ENCODE assay signal across 25 cellular contexts in genomic region chr20:25173886-25174308, GRCh38. TPM values are rescaled to one million over a fixed set of nuclear protein-coding genes. Genes with fewer than 3 reads are reported as not detected.
DNase-seq lines count a peak whose midpoint lies in the region; ATAC-seq, FAIRE-seq and TF ChIP-seq lines count a peak whose summit lies in the region.
"Had no signal": no experiment of that assay in that cellular context is flagged by ENCODE, and none has a peak within 500 bp of the region (broad histone marks: within the 10 kb centered on the region; RNA-seq: fewer than 3 reads in every experiment).

No MANE protein-coding gene starts in this region.

- in situ Hi-C loops in HepG2 (cut with HindIII; ENCODE audit: extremely low pct_ligation_motif_present, low pct_unique_long_range_greater_than_20kb): no loop called here

- H3K9ac ChIP-seq in HepG2 (ENCODE audit: insufficient read depth, low read depth, low read length): peak overlapping the region; percentile 19; the same call in 1 of the 2 replicates
- H3K9ac ChIP-seq: BLaER1 had no signal

- peak; percentile 35 for ATAC-seq in activated T-helper 17 cell treated with anti-CD3 and anti-CD28 coated beads, Interleukin-2, amount 50 U/mL, for 72 hours (replicated peaks)
- ATAC-seq in HepG2: peak; percentile 88
- ATAC-seq in HG02678 (IDR thresholded peaks at IDR 0.05; ENCODE audit: unreplicated experiment): no peak
- ATAC-seq: HCT116 had no signal

- peak overlapping the region; percentile 48 for H3K4me2 ChIP-seq in HepG2 (ENCODE audit: low read depth, low read length)
- H3K4me2 ChIP-seq: BLaER1 had no signal

- peaks cover 47% of the 10 kb centered on the region for H3K4me1 ChIP-seq in HepG2 (ENCODE audit: insufficient read depth, low read length)
- H3K4me1 ChIP-seq: BLaER1 had no signal

- no peak for DNase-seq in GM19239 (ENCODE audit: insufficient read length, low spot score)
- DNase-seq in LoVo (ENCODE audit: low spot score): peak; percentile 24
- DNase-seq in HepG2 (ENCODE audit: low spot score): peak; percentile 93
- DNase-seq in kidney glomerular epithelial cell (lab: John Stamatoyannopoulos, UW): no peak
- no peak for DNase-seq in activated CD8-positive, alpha-beta memory T cell treated with anti-CD3 and anti-CD28 coated beads for 24 hours
- no peak for DNase-seq in GM10248 (ENCODE audit: extremely low spot score)
- DNase-seq: ACHN; Caco-2; CD4-positive, alpha-beta T cell; MG63; NCI-H1417; NCI-H1694 treated with DMSO at 0.1 percent for 48 hours; NCI-H2081 treated with DMSO at 0.1 percent for 48 hours; NCI-H2171 treated with DMSO at 0.1 percent for 48 hours; NCI-H524 treated with DMSO at 0.1 percent for 48 hours; RPMI8226; SIG-M5 had no signal

- TF ChIP-seq CTCF in HepG2 (CRISPR knock-in tag; IDR thresholded peaks at IDR 0.05) (no peak), GM10248 (IDR thresholded peaks at IDR 0.05; ENCODE audit: control extremely low read depth, extremely low read depth, low read depth, missing control alignments) (no peak)

- no peak overlapping the region; a peak in 1 of 6 replicates for H3K4me3 ChIP-seq in HepG2 (replicated peaks in 1 of 3; ENCODE audit: insufficient read depth in 1 of 3, low read depth in 2 of 3, low read length in 3 of 3)
- H3K4me3 ChIP-seq: BLaER1, MG63 had no signal

- no peak overlapping the region for H3K4me3 Mint-ChIP-seq in activated T-helper 17 cell treated with anti-CD3 and anti-CD28 coated beads, Interleukin-2, amount 50 U/mL, for 72 hours
- H3K4me3 Mint-ChIP-seq: CD4-positive, alpha-beta T cell; IgD-negative memory B cell had no signal

- peaks cover 10% of the 10 kb centered on the region for H3K9me3 ChIP-seq in HepG2 (ENCODE audit: low read length)
- H3K9me3 ChIP-seq: MG63 had no signal

- TF ChIP-seq RAD21 in HepG2 (CRISPR knock-in tag; IDR thresholded peaks at IDR 0.05): no peak

- H3K9me3 Mint-ChIP-seq in activated T-helper 17 cell treated with anti-CD3 and anti-CD28 coated beads, Interleukin-2, amount 50 U/mL, for 72 hours: no peaks in the 10 kb centered on the region

- peak in 1 of 2 experiments; percentile 88; a peak in 2 of 4 replicates for TF ChIP-seq EP300 in HepG2 (IDR thresholded peaks at IDR 0.05; ENCODE audit: low read depth in 2 of 2, low read length in 2 of 2)
- TF ChIP-seq EP300 in HepG2 (CRISPR knock-in tag; IDR thresholded peaks at IDR 0.05; ENCODE audit: borderline replicate concordance): peak; percentile 73

- no peaks in the 10 kb centered on the region for H3K27me3 ChIP-seq in HepG2 (ENCODE audit: control insufficient read depth in 1 of 2, insufficient read depth in 2 of 2, low read length in 2 of 2)
- H3K27me3 ChIP-seq: BLaER1, MG63 had no signal

- intact Hi-C loops in HepG2 (cut with micrococcal nuclease; ENCODE audit: unreplicated experiment): no loop called here

- H3K79me2 ChIP-seq in HepG2 (ENCODE audit: insufficient read depth, low read length): no peaks in the 10 kb centered on the region

- H3K36me3 ChIP-seq in HepG2 (replicated peaks in 1 of 2; ENCODE audit: control insufficient read depth in 1 of 2, insufficient read depth in 2 of 2, low read length in 2 of 2): no peaks in the 10 kb centered on the region
- H3K36me3 ChIP-seq: BLaER1, MG63 had no signal

- no peak overlapping the region for H2AFZ ChIP-seq in HepG2 (ENCODE audit: low read length)

- 0 out of 4 replicates have a peak, but pooled peaks of 1 of the 2 experiments have one; percentile 24 for TF ChIP-seq POLR2A in HepG2 (IDR thresholded peaks at IDR 0.05; ENCODE audit: insufficient read depth in 1 of 2, low read depth in 2 of 2, low read length in 2 of 2)

- BruUV-seq in HepG2 (replicated peaks; lab: Mats Ljungman, UMichigan): no TSS peak

- H3K27ac ChIP-seq in HepG2 (ENCODE audit: extremely low read length, insufficient read depth, low read length): peak overlapping the region; percentile 62
- H3K27ac ChIP-seq: BLaER1 had no signal

- no peaks in the 10 kb centered on the region for H4K20me1 ChIP-seq in HepG2 (ENCODE audit: insufficient read depth, low read length)
- H4K20me1 ChIP-seq: BLaER1 had no signal

- no peaks in the 10 kb centered on the region for H3K27me3 Mint-ChIP-seq in activated T-helper 17 cell treated with anti-CD3 and anti-CD28 coated beads, Interleukin-2, amount 50 U/mL, for 72 hours
- H3K27me3 Mint-ChIP-seq: CD4-positive, alpha-beta T cell had no signal

- CTCF ChIA-PET in HepG2 (lab: Yijun Ruan, JAX; ENCODE audit: low intra/inter-chr PET ratio, low total read pairs): no interaction called here
- CTCF ChIA-PET in GM10248 (lab: Yijun Ruan, JAX): interaction anchor here (0.9 to 1.1 kb wide), 2 partner anchors 9 to 23 kb away, joined by 3 read pairs; no protein-coding TSS in a partner anchor

- POLR2A ChIA-PET in HepG2 (lab: Yijun Ruan, JAX) (interaction anchor here (0.8 to 4.0 kb wide), 5 partner anchors 9 to 181 kb away, joined by 3 to 24 read pairs (median 6); partner anchors contain the start of genes APMAP, ENTPD6 and PYGB), GM10248 (lab: Yijun Ruan, JAX) (no interaction called here)

- no peaks in the 10 kb centered on the region for H3K36me3 Mint-ChIP-seq in activated T-helper 17 cell treated with anti-CD3 and anti-CD28 coated beads, Interleukin-2, amount 50 U/mL, for 72 hours (ENCODE audit: low read depth)
- H3K36me3 Mint-ChIP-seq: IgD-negative memory B cell had no signal

- no peak overlapping the region for H3K27ac Mint-ChIP-seq in activated T-helper 17 cell treated with anti-CD3 and anti-CD28 coated beads, Interleukin-2, amount 50 U/mL, for 72 hours
- H3K27ac Mint-ChIP-seq: CD4-positive, alpha-beta T cell; IgD-negative memory B cell had no signal

- FAIRE-seq in GM19239 (lab: Jason Lieb, UNC): peak; percentile 57
- FAIRE-seq in HepG2 (lab: Jason Lieb, UNC): peak; percentile 88
- FAIRE-seq: G401.6, GM18507, H1 had no signal

- peaks cover 7% of the 10 kb centered on the region for H3K4me1 Mint-ChIP-seq in activated T-helper 17 cell treated with anti-CD3 and anti-CD28 coated beads, Interleukin-2, amount 50 U/mL, for 72 hours
- H3K4me1 Mint-ChIP-seq: IgD-negative memory B cell had no signal

TF ChIP-seq in HepG2, 621 proteins besides CTCF, POLR2A, EP300 and RAD21 (continues in another document):
- TF ChIP-seq, protein P1, sequence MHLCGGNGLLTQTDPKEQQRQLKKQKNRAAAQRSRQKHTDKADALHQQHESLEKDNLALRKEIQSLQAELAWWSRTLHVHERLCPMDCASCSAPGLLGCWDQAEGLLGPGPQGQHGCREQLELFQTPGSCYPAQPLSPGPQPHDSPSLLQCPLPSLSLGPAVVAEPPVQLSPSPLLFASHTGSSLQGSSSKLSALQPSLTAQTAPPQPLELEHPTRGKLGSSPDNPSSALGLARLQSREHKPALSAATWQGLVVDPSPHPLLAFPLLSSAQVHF (CRISPR knock-in tag; IDR thresholded peaks at IDR 0.05): no peak
- no peak for TF ChIP-seq ZNF83 (CRISPR knock-in tag; IDR thresholded peaks at IDR 0.05; ENCODE audit: borderline replicate concordance)
- peak; percentile 95 for TF ChIP-seq ARID5B (CRISPR knock-in tag; IDR thresholded peaks at IDR 0.05)

RNA-seq across cellular contexts. Expression of gene ENTPD6, which starts 21.6 kb away (rescaled TPM):
- 10 to 100 TPM; 40.0 to 46.2 TPM for total RNA-seq in activated T-helper 17 cell treated with anti-CD3 and anti-CD28 coated beads, Interleukin-2, amount 50 U/mL, for 72 hours
- total RNA-seq in HepG2 (2016; rRNA removed; fragmentation: Illumina TruSeq; extraction: Trizol): 98.4 and 164 TPM in 2 replicates
- 67.6 and 72.5 TPM in 2 replicates for total RNA-seq in HepG2 (2016; cell fraction: cytosol; rRNA removed; fragmentation: Illumina TruSeq; extraction: Trizol; ENCODE audit: low read depth)
- 90.5 and 177 TPM in 2 replicates for total RNA-seq in HepG2 (2016; cell fraction: insoluble cytoplasmic fraction; rRNA removed; fragmentation: Illumina TruSeq; extraction: Trizol)
- total RNA-seq in HepG2 (2016; cell fraction: membrane; rRNA removed; fragmentation: Illumina TruSeq; extraction: Trizol): 139 and 152 TPM in 2 replicates
- total RNA-seq in HepG2 (2016; cell fraction: nucleus; rRNA removed; fragmentation: Illumina TruSeq; extraction: Trizol): 149 and 161 TPM in 2 replicates
- 172 and 221 TPM in 2 replicates for polyA plus RNA-seq in HepG2 (2011; rRNA removed)
- 185 and 213 TPM in 2 replicates for polyA plus RNA-seq in HepG2 (2011; cell fraction: cytosol; rRNA removed)
- polyA plus RNA-seq in HepG2 (2011; cell fraction: nucleus; rRNA removed): 538 and 633 TPM in 2 replicates
- polyA plus RNA-seq in HepG2 (2012): 90.9 and 112 TPM in 2 replicates
- polyA plus RNA-seq in HepG2 (2016; cell fraction: cytosol; fragmentation: Illumina TruSeq; extraction: Trizol; ENCODE audit: low read depth): 59.4 and 67.7 TPM in 2 replicates
- polyA plus RNA-seq in HepG2 (2016; cell fraction: insoluble cytoplasmic fraction; fragmentation: Illumina TruSeq; extraction: Trizol; ENCODE audit: low read depth): 85.6 and 91.9 TPM in 2 replicates
- polyA plus RNA-seq in HepG2 (2016; cell fraction: membrane; fragmentation: Illumina TruSeq; extraction: Trizol; ENCODE audit: low read depth): 104 and 119 TPM in 2 replicates
- polyA plus RNA-seq in HepG2 (2016; cell fraction: nucleus; fragmentation: Illumina TruSeq; extraction: Trizol; ENCODE audit: insufficient read depth, low read depth): 320 and 321 TPM in 2 replicates
- 25.3 and 228 TPM in 2 replicates for polyA minus RNA-seq in HepG2 (2011; rRNA and poly(A)+ RNA removed; ENCODE audit: low replicate concordance)
- polyA minus RNA-seq in HepG2 (2011; cell fraction: cytosol; rRNA and poly(A)+ RNA removed): 56.6 and 60.3 TPM in 2 replicates
- polyA minus RNA-seq in HepG2 (2011; cell fraction: nucleus; rRNA and poly(A)+ RNA removed): 98.2 and 106 TPM in 2 replicates

Comparison
In these comparisons a context has a peak if more than half of its experiments do, and no peak if none do; other contexts are left out.
1. DNase-seq: peak in LoVo (single experiment) and HepG2 (single experiment); none in GM19239 (single experiment), kidney glomerular epithelial cell (single experiment), activated CD8-positive, alpha-beta memory T cell treated with anti-CD3 and anti-CD28 coated beads for 24 hours (single experiment) and GM10248 (single experiment).